ENCODE assay signal across 2 cellular contexts in the genomic region with DNA sequence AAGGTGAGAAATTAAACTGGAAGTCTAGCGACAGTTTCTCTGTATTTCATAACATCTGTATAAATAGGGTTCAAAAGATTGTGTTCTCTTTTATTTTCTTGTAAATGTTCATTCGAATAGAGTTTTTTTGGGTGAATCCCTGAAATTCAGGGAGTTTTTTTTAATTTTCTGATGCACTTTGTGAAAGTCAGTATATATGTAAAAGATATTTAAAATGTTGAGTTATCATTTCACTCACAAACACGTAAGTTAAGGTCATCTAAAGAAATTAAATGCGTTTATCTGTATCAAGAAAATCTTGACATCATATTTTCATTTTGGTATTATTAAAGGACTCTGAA.
TF ChIP-seq lines count a peak whose summit lies in the region.

No MANE protein-coding gene starts in this region.

TF ChIP-seq in H1, 55 proteins besides CTCF, POLR2A, EP300 and RAD21:
- no peak for TF ChIP-seq SIN3A (conservative IDR thresholded peaks at IDR 0.05 in 1 of 2, IDR thresholded peaks at IDR 0.05 in 1 of 2; ENCODE audit: low read depth in 1 of 2, low read length in 2 of 2)
- TF ChIP-seq ZNF274 (IDR thresholded peaks at IDR 0.05; ENCODE audit: borderline replicate concordance, extremely low read depth, low read length): no peak
- no peak for TF ChIP-seq YY1 (IDR thresholded peaks at IDR 0.05; ENCODE audit: low read depth, low read length)
- no peak for TF ChIP-seq GABPA (IDR thresholded peaks at IDR 0.05; ENCODE audit: borderline replicate concordance, insufficient read depth, low read length)
- no peak for TF ChIP-seq CBX8 (IDR thresholded peaks at IDR 0.05; ENCODE audit: borderline replicate concordance, low read depth, low read length)
- TF ChIP-seq, protein P1, sequence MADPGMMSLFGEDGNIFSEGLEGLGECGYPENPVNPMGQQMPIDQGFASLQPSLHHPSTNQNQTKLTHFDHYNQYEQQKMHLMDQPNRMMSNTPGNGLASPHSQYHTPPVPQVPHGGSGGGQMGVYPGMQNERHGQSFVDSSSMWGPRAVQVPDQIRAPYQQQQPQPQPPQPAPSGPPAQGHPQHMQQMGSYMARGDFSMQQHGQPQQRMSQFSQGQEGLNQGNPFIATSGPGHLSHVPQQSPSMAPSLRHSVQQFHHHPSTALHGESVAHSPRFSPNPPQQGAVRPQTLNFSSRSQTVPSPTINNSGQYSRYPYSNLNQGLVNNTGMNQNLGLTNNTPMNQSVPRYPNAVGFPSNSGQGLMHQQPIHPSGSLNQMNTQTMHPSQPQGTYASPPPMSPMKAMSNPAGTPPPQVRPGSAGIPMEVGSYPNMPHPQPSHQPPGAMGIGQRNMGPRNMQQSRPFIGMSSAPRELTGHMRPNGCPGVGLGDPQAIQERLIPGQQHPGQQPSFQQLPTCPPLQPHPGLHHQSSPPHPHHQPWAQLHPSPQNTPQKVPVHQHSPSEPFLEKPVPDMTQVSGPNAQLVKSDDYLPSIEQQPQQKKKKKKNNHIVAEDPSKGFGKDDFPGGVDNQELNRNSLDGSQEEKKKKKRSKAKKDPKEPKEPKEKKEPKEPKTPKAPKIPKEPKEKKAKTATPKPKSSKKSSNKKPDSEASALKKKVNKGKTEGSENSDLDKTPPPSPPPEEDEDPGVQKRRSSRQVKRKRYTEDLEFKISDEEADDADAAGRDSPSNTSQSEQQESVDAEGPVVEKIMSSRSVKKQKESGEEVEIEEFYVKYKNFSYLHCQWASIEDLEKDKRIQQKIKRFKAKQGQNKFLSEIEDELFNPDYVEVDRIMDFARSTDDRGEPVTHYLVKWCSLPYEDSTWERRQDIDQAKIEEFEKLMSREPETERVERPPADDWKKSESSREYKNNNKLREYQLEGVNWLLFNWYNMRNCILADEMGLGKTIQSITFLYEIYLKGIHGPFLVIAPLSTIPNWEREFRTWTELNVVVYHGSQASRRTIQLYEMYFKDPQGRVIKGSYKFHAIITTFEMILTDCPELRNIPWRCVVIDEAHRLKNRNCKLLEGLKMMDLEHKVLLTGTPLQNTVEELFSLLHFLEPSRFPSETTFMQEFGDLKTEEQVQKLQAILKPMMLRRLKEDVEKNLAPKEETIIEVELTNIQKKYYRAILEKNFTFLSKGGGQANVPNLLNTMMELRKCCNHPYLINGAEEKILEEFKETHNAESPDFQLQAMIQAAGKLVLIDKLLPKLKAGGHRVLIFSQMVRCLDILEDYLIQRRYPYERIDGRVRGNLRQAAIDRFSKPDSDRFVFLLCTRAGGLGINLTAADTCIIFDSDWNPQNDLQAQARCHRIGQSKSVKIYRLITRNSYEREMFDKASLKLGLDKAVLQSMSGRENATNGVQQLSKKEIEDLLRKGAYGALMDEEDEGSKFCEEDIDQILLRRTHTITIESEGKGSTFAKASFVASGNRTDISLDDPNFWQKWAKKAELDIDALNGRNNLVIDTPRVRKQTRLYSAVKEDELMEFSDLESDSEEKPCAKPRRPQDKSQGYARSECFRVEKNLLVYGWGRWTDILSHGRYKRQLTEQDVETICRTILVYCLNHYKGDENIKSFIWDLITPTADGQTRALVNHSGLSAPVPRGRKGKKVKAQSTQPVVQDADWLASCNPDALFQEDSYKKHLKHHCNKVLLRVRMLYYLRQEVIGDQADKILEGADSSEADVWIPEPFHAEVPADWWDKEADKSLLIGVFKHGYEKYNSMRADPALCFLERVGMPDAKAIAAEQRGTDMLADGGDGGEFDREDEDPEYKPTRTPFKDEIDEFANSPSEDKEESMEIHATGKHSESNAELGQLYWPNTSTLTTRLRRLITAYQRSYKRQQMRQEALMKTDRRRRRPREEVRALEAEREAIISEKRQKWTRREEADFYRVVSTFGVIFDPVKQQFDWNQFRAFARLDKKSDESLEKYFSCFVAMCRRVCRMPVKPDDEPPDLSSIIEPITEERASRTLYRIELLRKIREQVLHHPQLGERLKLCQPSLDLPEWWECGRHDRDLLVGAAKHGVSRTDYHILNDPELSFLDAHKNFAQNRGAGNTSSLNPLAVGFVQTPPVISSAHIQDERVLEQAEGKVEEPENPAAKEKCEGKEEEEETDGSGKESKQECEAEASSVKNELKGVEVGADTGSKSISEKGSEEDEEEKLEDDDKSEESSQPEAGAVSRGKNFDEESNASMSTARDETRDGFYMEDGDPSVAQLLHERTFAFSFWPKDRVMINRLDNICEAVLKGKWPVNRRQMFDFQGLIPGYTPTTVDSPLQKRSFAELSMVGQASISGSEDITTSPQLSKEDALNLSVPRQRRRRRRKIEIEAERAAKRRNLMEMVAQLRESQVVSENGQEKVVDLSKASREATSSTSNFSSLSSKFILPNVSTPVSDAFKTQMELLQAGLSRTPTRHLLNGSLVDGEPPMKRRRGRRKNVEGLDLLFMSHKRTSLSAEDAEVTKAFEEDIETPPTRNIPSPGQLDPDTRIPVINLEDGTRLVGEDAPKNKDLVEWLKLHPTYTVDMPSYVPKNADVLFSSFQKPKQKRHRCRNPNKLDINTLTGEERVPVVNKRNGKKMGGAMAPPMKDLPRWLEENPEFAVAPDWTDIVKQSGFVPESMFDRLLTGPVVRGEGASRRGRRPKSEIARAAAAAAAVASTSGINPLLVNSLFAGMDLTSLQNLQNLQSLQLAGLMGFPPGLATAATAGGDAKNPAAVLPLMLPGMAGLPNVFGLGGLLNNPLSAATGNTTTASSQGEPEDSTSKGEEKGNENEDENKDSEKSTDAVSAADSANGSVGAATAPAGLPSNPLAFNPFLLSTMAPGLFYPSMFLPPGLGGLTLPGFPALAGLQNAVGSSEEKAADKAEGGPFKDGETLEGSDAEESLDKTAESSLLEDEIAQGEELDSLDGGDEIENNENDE (IDR thresholded peaks at IDR 0.05; ENCODE audit: insufficient replicate concordance, low read length): no peak
- TF ChIP-seq BRCA1 (IDR thresholded peaks at IDR 0.05; ENCODE audit: low read depth, low read length): no peak
- no peak for TF ChIP-seq SIRT6 (IDR thresholded peaks at IDR 0.05; ENCODE audit: low read length)
- TF ChIP-seq KDM1A (IDR thresholded peaks at IDR 0.05; ENCODE audit: borderline replicate concordance, low read length): no peak
- no peak for TF ChIP-seq BCL11A (IDR thresholded peaks at IDR 0.05; ENCODE audit: low read depth in 2 of 2, low read length in 2 of 2)
- TF ChIP-seq JUND (IDR thresholded peaks at IDR 0.05; ENCODE audit: low read length): no peak
- TF ChIP-seq, protein P2, sequence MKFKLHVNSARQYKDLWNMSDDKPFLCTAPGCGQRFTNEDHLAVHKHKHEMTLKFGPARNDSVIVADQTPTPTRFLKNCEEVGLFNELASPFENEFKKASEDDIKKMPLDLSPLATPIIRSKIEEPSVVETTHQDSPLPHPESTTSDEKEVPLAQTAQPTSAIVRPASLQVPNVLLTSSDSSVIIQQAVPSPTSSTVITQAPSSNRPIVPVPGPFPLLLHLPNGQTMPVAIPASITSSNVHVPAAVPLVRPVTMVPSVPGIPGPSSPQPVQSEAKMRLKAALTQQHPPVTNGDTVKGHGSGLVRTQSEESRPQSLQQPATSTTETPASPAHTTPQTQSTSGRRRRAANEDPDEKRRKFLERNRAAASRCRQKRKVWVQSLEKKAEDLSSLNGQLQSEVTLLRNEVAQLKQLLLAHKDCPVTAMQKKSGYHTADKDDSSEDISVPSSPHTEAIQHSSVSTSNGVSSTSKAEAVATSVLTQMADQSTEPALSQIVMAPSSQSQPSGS (IDR thresholded peaks at IDR 0.05; ENCODE audit: low read length): no peak

TF ChIP-seq in SK-N-SH treated with all-trans-retinoic acid at 6 μM for 48 hours, 23 proteins besides CTCF, POLR2A, EP300 and RAD21:
- TF ChIP-seq GLIS3 (CRISPR knock-in tag; IDR thresholded peaks at IDR 0.05) (no peak), OSR1 (CRISPR knock-in tag; IDR thresholded peaks at IDR 0.05) (no peak), SNAI2 (CRISPR knock-in tag; IDR thresholded peaks at IDR 0.05) (no peak), ZFP30 (CRISPR knock-in tag; IDR thresholded peaks at IDR 0.05) (no peak)
- TF ChIP-seq, protein P3, sequence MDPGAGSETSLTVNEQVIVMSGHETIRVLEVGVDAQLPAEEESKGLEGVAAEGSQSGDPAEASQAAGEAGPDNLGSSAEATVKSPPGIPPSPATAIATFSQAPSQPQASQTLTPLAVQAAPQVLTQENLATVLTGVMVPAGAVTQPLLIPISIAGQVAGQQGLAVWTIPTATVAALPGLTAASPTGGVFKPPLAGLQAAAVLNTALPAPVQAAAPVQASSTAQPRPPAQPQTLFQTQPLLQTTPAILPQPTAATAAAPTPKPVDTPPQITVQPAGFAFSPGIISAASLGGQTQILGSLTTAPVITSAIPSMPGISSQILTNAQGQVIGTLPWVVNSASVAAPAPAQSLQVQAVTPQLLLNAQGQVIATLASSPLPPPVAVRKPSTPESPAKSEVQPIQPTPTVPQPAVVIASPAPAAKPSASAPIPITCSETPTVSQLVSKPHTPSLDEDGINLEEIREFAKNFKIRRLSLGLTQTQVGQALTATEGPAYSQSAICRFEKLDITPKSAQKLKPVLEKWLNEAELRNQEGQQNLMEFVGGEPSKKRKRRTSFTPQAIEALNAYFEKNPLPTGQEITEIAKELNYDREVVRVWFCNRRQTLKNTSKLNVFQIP (CRISPR knock-in tag; IDR thresholded peaks at IDR 0.05; ENCODE audit: borderline replicate concordance, low read depth): no peak
- TF ChIP-seq, protein P4, sequence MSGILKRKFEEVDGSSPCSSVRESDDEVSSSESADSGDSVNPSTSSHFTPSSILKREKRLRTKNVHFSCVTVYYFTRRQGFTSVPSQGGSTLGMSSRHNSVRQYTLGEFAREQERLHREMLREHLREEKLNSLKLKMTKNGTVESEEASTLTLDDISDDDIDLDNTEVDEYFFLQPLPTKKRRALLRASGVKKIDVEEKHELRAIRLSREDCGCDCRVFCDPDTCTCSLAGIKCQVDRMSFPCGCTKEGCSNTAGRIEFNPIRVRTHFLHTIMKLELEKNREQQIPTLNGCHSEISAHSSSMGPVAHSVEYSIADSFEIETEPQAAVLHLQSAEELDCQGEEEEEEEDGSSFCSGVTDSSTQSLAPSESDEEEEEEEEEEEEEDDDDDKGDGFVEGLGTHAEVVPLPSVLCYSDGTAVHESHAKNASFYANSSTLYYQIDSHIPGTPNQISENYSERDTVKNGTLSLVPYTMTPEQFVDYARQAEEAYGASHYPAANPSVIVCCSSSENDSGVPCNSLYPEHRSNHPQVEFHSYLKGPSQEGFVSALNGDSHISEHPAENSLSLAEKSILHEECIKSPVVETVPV (CRISPR knock-in tag; IDR thresholded peaks at IDR 0.05): no peak
